ENCODE assay signal across 8 cellular contexts in the genomic region with DNA sequence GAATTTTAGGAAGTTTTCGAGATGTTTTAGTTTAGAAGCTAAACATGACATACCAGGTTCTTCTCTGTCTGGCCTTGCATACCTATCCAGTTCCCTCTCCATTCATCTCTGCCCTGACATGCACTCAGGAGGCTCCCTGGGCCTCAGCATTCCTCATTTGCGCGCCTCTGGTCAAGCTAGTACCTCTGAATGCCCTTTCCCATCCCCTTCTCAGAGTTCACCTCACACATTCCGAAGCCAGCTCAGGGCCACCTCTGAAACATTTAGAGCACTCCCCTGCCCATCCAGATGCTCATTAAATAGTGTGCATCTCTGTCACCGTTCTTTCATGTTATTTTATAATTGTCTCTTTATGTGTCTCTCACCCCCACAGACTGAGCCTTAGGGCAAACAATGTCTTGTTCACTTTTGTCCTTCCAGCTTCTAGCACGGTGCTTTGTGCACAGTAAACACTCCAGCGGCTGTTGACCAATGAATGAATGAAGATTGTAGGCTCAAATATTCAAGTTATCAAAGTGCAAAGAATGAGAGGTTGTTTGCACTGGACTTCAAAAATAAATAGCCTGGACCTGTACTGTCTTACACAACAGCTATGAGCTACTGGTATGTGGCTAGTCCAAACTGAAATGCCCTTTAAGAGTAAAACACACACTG. TPM values are rescaled to one million over a fixed set of nuclear protein-coding genes. Genes with fewer than 3 reads are reported as not detected.
DNase-seq lines count a peak whose midpoint lies in the region; ATAC-seq and TF ChIP-seq lines count a peak whose summit lies in the region.

No MANE protein-coding gene starts in this region.

- BruUV-seq in Caco-2 (replicated peaks; lab: Mats Ljungman, UMichigan) = no TSS peak

- no peaks in the 10 kb centered on the region for H3K9me3 Mint-ChIP-seq in Caco-2 (ENCODE audit: unreplicated experiment)

- H3K27me3 Mint-ChIP-seq in Caco-2 (ENCODE audit: insufficient read depth, unreplicated experiment) = no peaks in the 10 kb centered on the region

- no peak for TF ChIP-seq CTCF in Caco-2 (IDR thresholded peaks at IDR 0.05; ENCODE audit: insufficient read depth in 1 of 2, low read depth in 1 of 2, low read length in 1 of 2, severe bottlenecking in 1 of 2, unreplicated experiment in 1 of 2)
- TF ChIP-seq CTCF in LNCaP clone FGC (IDR thresholded peaks at IDR 0.05; ENCODE audit: control insufficient read depth, extremely low read depth, insufficient read depth) = no peak
- no peak for TF ChIP-seq CTCF in brain microvascular endothelial cell (IDR thresholded peaks at IDR 0.05; ENCODE audit: low read depth, low read length, missing control alignments)

- ATAC-seq in HG02938 (IDR thresholded peaks at IDR 0.05; ENCODE audit: unreplicated experiment) = no peak
- ATAC-seq in GM19463 (IDR thresholded peaks at IDR 0.05; ENCODE audit: unreplicated experiment) = no peak

- H3K36me3 ChIP-seq in Caco-2 (ENCODE audit: control insufficient read depth, insufficient read depth, low read length) (no peaks in the 10 kb centered on the region), brain microvascular endothelial cell (replicated peaks) (peaks cover 3% of the 10 kb centered on the region), mucosa of stomach (ENCODE audit: control insufficient read depth, insufficient read depth, low read length) (peaks cover under 1% of the 10 kb centered on the region)

- no peaks in the 10 kb centered on the region for H3K9me3 ChIP-seq in Caco-2
- no peaks in the 10 kb centered on the region for H3K9me3 ChIP-seq in mucosa of stomach (ENCODE audit: control insufficient read depth, low read length)

- intact Hi-C loops in Caco-2 (cut with micrococcal nuclease; ENCODE audit: unreplicated experiment) = loop anchor here (1.0 kb wide), 2 partner anchors 47 to 52 kb away; no protein-coding TSS in a partner anchor

- H3K4me1 ChIP-seq in Caco-2 (peaks cover 38% of the 10 kb centered on the region), mucosa of stomach (ENCODE audit: control insufficient read depth, insufficient read depth, low read length) (peaks cover 47% of the 10 kb centered on the region)

- DNase-seq in Caco-2 (peak; percentile 80 to 86), LNCaP clone FGC (ENCODE audit: low read depth) (peak; percentile 80), brain microvascular endothelial cell (no peak), A172 (ENCODE audit: low spot score) (no peak), erythroblast (lab: John Stamatoyannopoulos, UW) (no peak)

- H3K4me3 ChIP-seq in Caco-2 (ENCODE audit: low read depth, low read length) = peak overlapping the region; percentile 98
- peak overlapping the region; percentile 81 for H3K4me3 ChIP-seq in LNCaP clone FGC (ENCODE audit: low read depth, low read length)
- H3K4me3 ChIP-seq in brain microvascular endothelial cell (ENCODE audit: low read depth, low read length) = peak overlapping the region; percentile 96
- H3K4me3 ChIP-seq in mucosa of stomach (ENCODE audit: low read length) = peak overlapping the region; percentile 66

- no peak overlapping the region for H3K9ac ChIP-seq in mucosa of stomach (ENCODE audit: low read length)

- in situ Hi-C loops in brain microvascular endothelial cell (cut with HindIII; ENCODE audit: low pct_ligation_motif_present, low sequenced_read_pairs) = no loop called here

- H3K27me3 ChIP-seq in Caco-2 (replicated peaks; ENCODE audit: control insufficient read depth, insufficient read depth, low read length) (no peaks in the 10 kb centered on the region), brain microvascular endothelial cell (replicated peaks) (no peaks in the 10 kb centered on the region), mucosa of stomach (ENCODE audit: control insufficient read depth, insufficient read depth, low read length) (peaks cover 6% of the 10 kb centered on the region)

- POLR2A ChIA-PET in Caco-2 (lab: Charles Lee) = interaction anchor here (0.7 to 1.6 kb wide), 5 partner anchors 8 to 57 kb away, joined by 3 to 7 read pairs (median 4); no protein-coding TSS in a partner anchor

- CTCF ChIA-PET in Caco-2 (lab: Charles Lee) = interaction anchor here (1.3 to 3.2 kb wide), 4 partner anchors 11 to 134 kb away, joined by 5 to 17 read pairs (median 6); a partner anchor contains a TSS

- peaks cover 42% of the 10 kb centered on the region for H3K36me3 Mint-ChIP-seq in Caco-2 (ENCODE audit: insufficient read depth, unreplicated experiment)

- H3K4me1 Mint-ChIP-seq in Caco-2 (ENCODE audit: low read depth, unreplicated experiment) = peaks cover 35% of the 10 kb centered on the region

- no peak for TF ChIP-seq POLR2A in erythroblast (IDR thresholded peaks at IDR 0.05; ENCODE audit: low read length)

- H3K4me3 Mint-ChIP-seq in Caco-2 (ENCODE audit: unreplicated experiment) = peak overlapping the region; percentile 100

- H3K27ac ChIP-seq in brain microvascular endothelial cell = no peak overlapping the region

- peak overlapping the region; percentile 89 for H3K27ac Mint-ChIP-seq in Caco-2 (ENCODE audit: unreplicated experiment)

RNA-seq across cellular contexts. Expression of a gene that starts 1.2 kb away (rescaled TPM):
- 433 and 522 TPM in 2 replicates for total RNA-seq in Caco-2 (2022)
- total RNA-seq in A172 (2014; rRNA removed; shearing (Covaris generic)) = 51.3 and 82.1 TPM in 2 replicates

Comparison
In these comparisons a context has a peak if more than half of its experiments do, and no peak if none do; other contexts are left out.
1. DNase-seq: peak in Caco-2 (2 of 2) and LNCaP clone FGC (single experiment); none in brain microvascular endothelial cell (single experiment), A172 (single experiment) and erythroblast (0 of 2).
2. Peak in every context shown above with its lines, with median percentiles within 50 percentile points of each other: H3K4me3 ChIP-seq.